ENCODE assay signal across 14 cellular contexts in the genomic region with DNA sequence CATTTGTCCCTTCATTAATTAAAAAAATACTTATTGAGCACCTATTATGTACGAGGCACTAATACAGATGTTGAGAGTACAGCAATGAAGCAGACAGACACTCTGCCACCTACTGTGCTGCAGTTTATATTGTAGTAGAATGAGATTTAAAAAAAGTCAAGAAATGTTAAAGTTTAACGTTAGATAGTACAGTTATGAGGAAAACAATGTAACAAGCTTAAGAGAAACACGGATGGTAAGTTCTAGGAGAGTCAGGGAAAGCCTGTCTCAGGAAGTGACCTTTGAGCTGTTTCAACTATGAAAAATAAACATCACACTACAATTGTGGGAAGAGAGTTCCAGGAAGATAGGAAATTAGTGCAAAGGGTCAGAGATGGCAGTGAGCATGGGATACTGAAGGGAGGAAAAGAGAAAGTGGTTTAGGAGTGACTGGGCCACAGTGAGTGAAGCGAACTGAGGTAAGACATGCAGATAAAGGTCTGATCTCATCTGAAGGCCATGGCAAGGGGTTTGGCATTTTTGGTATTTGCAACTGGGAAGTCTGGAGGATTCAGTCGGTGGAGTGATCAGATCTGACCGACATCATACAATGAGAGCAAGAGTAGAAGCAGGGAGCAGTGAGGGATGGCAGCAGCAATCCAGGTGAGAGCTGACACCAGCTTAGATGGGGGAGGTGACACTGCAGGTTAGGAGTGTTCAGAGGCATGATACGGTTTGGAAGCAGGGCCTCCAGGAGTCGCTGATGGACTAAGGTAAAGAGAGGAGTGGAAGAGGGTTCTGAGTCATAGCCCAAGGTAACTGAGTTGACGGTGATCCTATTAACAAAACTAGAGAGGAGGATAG. TPM values are rescaled to one million over a fixed set of nuclear protein-coding genes. Genes with fewer than 3 reads are reported as not detected.
A peak's percentile ranks its signal among the peaks of the same experiment; 100 is the strongest.
DNase-seq lines count a peak whose midpoint lies in the region; ATAC-seq and TF ChIP-seq lines count a peak whose summit lies in the region.
"Had no signal": no experiment of that assay in that cellular context is flagged by ENCODE, and none has a peak within 500 bp of the region (broad histone marks: within the 10 kb centered on the region; RNA-seq: fewer than 3 reads in every experiment).

No MANE protein-coding gene starts in this region.

- no peak overlapping the region for H3K4me3 Mint-ChIP-seq in endodermal cell
- H3K4me3 Mint-ChIP-seq in activated naive CD8-positive, alpha-beta T cell treated with anti-CD3 and anti-CD28 coated beads, Interleukin-2, amount 50 U/mL, for 24 hours = no peak overlapping the region

- ATAC-seq in left lung (peak; percentile 54), upper lobe of right lung (peak; percentile 64)
- no peak for ATAC-seq in activated naive CD8-positive, alpha-beta T cell treated with anti-CD3 and anti-CD28 coated beads, Interleukin-2, amount 50 U/mL, for 24 hours
- ATAC-seq: gastrocnemius medialis had no signal

- H3K27me3 Mint-ChIP-seq in endodermal cell (ENCODE audit: insufficient read depth) = no peaks in the 10 kb centered on the region
- peaks cover 2% of the 10 kb centered on the region for H3K27me3 Mint-ChIP-seq in activated naive CD8-positive, alpha-beta T cell treated with anti-CD3 and anti-CD28 coated beads, Interleukin-2, amount 50 U/mL, for 24 hours

- WGBS in endodermal cell (ENCODE audit: insufficient coverage in 1 of 2, insufficient read length in 1 of 2), 2 experiments = 79 to 84% methylated on average over 7 to 9 of the region's 9 CpGs

- H3K36me3 ChIP-seq in endodermal cell (ENCODE audit: control insufficient read depth, insufficient read depth, low read length) = no peaks in the 10 kb centered on the region
- H3K36me3 ChIP-seq in left lung = no peaks in the 10 kb centered on the region
- H3K36me3 ChIP-seq in upper lobe of right lung = no peaks in the 10 kb centered on the region
- H3K36me3 ChIP-seq: gastrocnemius medialis, prostate gland had no signal

- H3K9me3 ChIP-seq in endodermal cell (ENCODE audit: control insufficient read depth, low read length) (peaks cover 5% of the 10 kb centered on the region), left lung (no peaks in the 10 kb centered on the region), upper lobe of right lung (no peaks in the 10 kb centered on the region)
- H3K9me3 ChIP-seq: gastrocnemius medialis, prostate gland had no signal

- intact Hi-C loops in left lung (cut with DNase I) = no loop called here
- intact Hi-C loops in upper lobe of right lung (cut with DNase I) = no loop called here

- H3K9ac ChIP-seq in endodermal cell (ENCODE audit: extremely low read depth, low read length, poor library complexity, severe bottlenecking) = no peak overlapping the region

- H3K27ac Mint-ChIP-seq in endodermal cell = peak overlapping the region; percentile 15
- H3K27ac Mint-ChIP-seq in activated naive CD8-positive, alpha-beta T cell treated with anti-CD3 and anti-CD28 coated beads, Interleukin-2, amount 50 U/mL, for 24 hours = no peak overlapping the region

- no peak overlapping the region for H3K4me3 ChIP-seq in endodermal cell (ENCODE audit: low read length)
- no peak overlapping the region for H3K4me3 ChIP-seq in left lung
- H3K4me3 ChIP-seq in upper lobe of right lung = no peak overlapping the region
- H3K4me3 ChIP-seq: gastrocnemius medialis, prostate gland had no signal

- DNase-seq in NCI-H82 (lab: John Stamatoyannopoulos, UW) = peak; percentile 71
- DNase-seq in NCI-H82 treated with DMSO at 0.1 percent for 48 hours (lab: John Stamatoyannopoulos, UW; ENCODE audit: unreplicated experiment) = no peak
- peak; percentile 81 for DNase-seq in endodermal cell
- no peak for DNase-seq in left lung
- no peak for DNase-seq in upper lobe of right lung
- DNase-seq in activated naive CD8-positive, alpha-beta T cell treated with anti-CD3 and anti-CD28 coated beads, Interleukin-2, amount 50 U/mL, for 24 hours = no peak
- no peak for DNase-seq in HUDEP-2 (lab: John Stamatoyannopoulos, UW; ENCODE audit: unreplicated experiment in 76 of 76)
- DNase-seq in GDM1 (lab: John Stamatoyannopoulos, UW) = no peak
- DNase-seq: ACHN; gastrocnemius medialis; NCI-H345; stimulated activated naive CD4-positive, alpha-beta T cell had no signal

- H3K27ac ChIP-seq in endodermal cell (ENCODE audit: low read depth, low read length) = no peak overlapping the region
- peak overlapping the region; percentile 40 to 51 for H3K27ac ChIP-seq in left lung
- no peak overlapping the region for H3K27ac ChIP-seq in upper lobe of right lung
- H3K27ac ChIP-seq: HL-60, prostate gland had no signal

- TF ChIP-seq CTCF in endodermal cell (conservative IDR thresholded peaks at IDR 0.05) (peak; percentile 67), left lung (IDR thresholded peaks at IDR 0.05) (no peak), upper lobe of right lung (IDR thresholded peaks at IDR 0.05) (no peak)

- peaks cover 32% of the 10 kb centered on the region for H3K36me3 Mint-ChIP-seq in endodermal cell (ENCODE audit: low read depth)
- no peaks in the 10 kb centered on the region for H3K36me3 Mint-ChIP-seq in activated naive CD8-positive, alpha-beta T cell treated with anti-CD3 and anti-CD28 coated beads, Interleukin-2, amount 50 U/mL, for 24 hours (ENCODE audit: low read depth)

- H3K9me3 Mint-ChIP-seq in endodermal cell = peaks cover 20% of the 10 kb centered on the region
- no peaks in the 10 kb centered on the region for H3K9me3 Mint-ChIP-seq in activated naive CD8-positive, alpha-beta T cell treated with anti-CD3 and anti-CD28 coated beads, Interleukin-2, amount 50 U/mL, for 24 hours

- H3K27me3 ChIP-seq in endodermal cell (ENCODE audit: control insufficient read depth, insufficient read depth, low read length, poor library complexity, severe bottlenecking) (no peaks in the 10 kb centered on the region), left lung (no peaks in the 10 kb centered on the region), upper lobe of right lung (no peaks in the 10 kb centered on the region)
- H3K27me3 ChIP-seq: gastrocnemius medialis had no signal

- peaks cover 20% of the 10 kb centered on the region for H3K4me1 Mint-ChIP-seq in endodermal cell
- H3K4me1 Mint-ChIP-seq in activated naive CD8-positive, alpha-beta T cell treated with anti-CD3 and anti-CD28 coated beads, Interleukin-2, amount 50 U/mL, for 24 hours = no peaks in the 10 kb centered on the region

- peaks cover 3% of the 10 kb centered on the region for H3K4me1 ChIP-seq in endodermal cell (ENCODE audit: control insufficient read depth, insufficient read depth, low read length)
- H3K4me1 ChIP-seq in left lung = peaks cover 7 to 24% of the 10 kb centered on the region in 2 donors
- H3K4me1 ChIP-seq in upper lobe of right lung = peaks cover 6% of the 10 kb centered on the region

RNA-seq across cellular contexts. Expression of gene PLSCR4, which starts 28.5 kb away (rescaled TPM):
- total RNA-seq in endodermal cell (10 to 100 TPM in 1 of 2 donors, 1 to 10 TPM in 1; 9.3 to 12.3 TPM), left lung (10 to 100 TPM; 39.7 to 63.5 TPM), upper lobe of right lung (84.1 TPM)
- 2.6 TPM for polyA plus RNA-seq in endodermal cell (2013, experiment 1 of 2)
- polyA plus RNA-seq in endodermal cell (2013, experiment 2 of 2) = 2.6 TPM

Comparison
In these comparisons a context has a peak if more than half of its experiments do, and no peak if none do; other contexts are left out.
1. DNase-seq: peak in NCI-H82 (single experiment) and endodermal cell (single experiment); none in NCI-H82 treated with DMSO at 0.1 percent for 48 hours (single experiment), left lung (0 of 2), upper lobe of right lung (single experiment), activated naive CD8-positive, alpha-beta T cell treated with anti-CD3 and anti-CD28 coated beads, Interleukin-2, amount 50 U/mL, for 24 hours (single experiment), HUDEP-2 (0 of 76) and GDM1 (single experiment).
2. H3K27ac ChIP-seq: peak in left lung (2 of 2); none in endodermal cell (single experiment) and upper lobe of right lung (single experiment).